14 cellular contexts compared by ENCODE assay signal in genomic region chr15:39174332-39174731, GRCh38.
DNase-seq lines count a peak whose midpoint lies in the region; ATAC-seq, FAIRE-seq and TF ChIP-seq lines count a peak whose summit lies in the region.
"Had no signal": no experiment of that assay in that cellular context is flagged by ENCODE, and none has a peak within 500 bp of the region (broad histone marks: within the 10 kb centered on the region; RNA-seq: fewer than 3 reads in every experiment).

No MANE protein-coding gene starts in this region.

- H3K4me1 ChIP-seq in RWPE2 (ENCODE audit: insufficient read depth, poor library complexity, severe bottlenecking) (peaks cover 50% of the 10 kb centered on the region), osteoblast (ENCODE audit: insufficient read depth, low read length) (peaks cover 34% of the 10 kb centered on the region), HAP-1 (peaks cover 4% of the 10 kb centered on the region)
- H3K4me1 ChIP-seq: BE2C had no signal

- H3K4me3 ChIP-seq in RWPE2 (ENCODE audit: severe bottlenecking) (no peak overlapping the region), osteoblast (ENCODE audit: insufficient read depth, low read length) (no peak overlapping the region), H7 (ENCODE audit: insufficient read depth, low read depth, low read length) (no peak overlapping the region), HAP-1 (no peak overlapping the region)

- no peaks in the 10 kb centered on the region for H3K79me2 ChIP-seq in osteoblast (ENCODE audit: insufficient read depth, low read length)

- no peak overlapping the region for H3K4me2 ChIP-seq in osteoblast (ENCODE audit: insufficient read depth, low read length)

- H3K27me3 ChIP-seq in RWPE2 (ENCODE audit: insufficient read depth, poor library complexity, severe bottlenecking) (no peaks in the 10 kb centered on the region), osteoblast (ENCODE audit: insufficient read depth, low read length) (no peaks in the 10 kb centered on the region), H7 (ENCODE audit: control insufficient read depth, insufficient read depth, low read length) (no peaks in the 10 kb centered on the region), HAP-1 (ENCODE audit: low read depth) (peaks cover 5% of the 10 kb centered on the region; the same call in 1 of the 2 replicates)
- H3K27me3 ChIP-seq: BE2C had no signal

- H3K27ac ChIP-seq in RWPE2 (ENCODE audit: poor library complexity, severe bottlenecking) (peak overlapping the region; percentile 100), osteoblast (ENCODE audit: low read depth, low read length) (peak overlapping the region; percentile 93)

- DNase-seq in GM18507 (ENCODE audit: extremely low spot score, insufficient read length, low read depth) (no peak), RWPE2 (ENCODE audit: low spot score) (no peak), osteoblast (ENCODE audit: insufficient read length, low spot score, missing footprints) (no peak), H7 (no peak), HK-2 (ENCODE audit: unreplicated experiment) (no peak), HAP-1 (ENCODE audit: low spot score in 2 of 2) (no peak)
- DNase-seq: BE2C; CD4-positive, alpha-beta memory T cell; NCI-H1930; NCI-H2171 treated with DMSO at 0.1 percent for 48 hours; SIG-M5 had no signal

- no peaks in the 10 kb centered on the region for H3K36me3 ChIP-seq in RWPE2 (ENCODE audit: low read depth)
- no peaks in the 10 kb centered on the region for H3K36me3 ChIP-seq in osteoblast (ENCODE audit: insufficient read depth, low read length)
- no peaks in the 10 kb centered on the region for H3K36me3 ChIP-seq in H7 (replicated peaks; ENCODE audit: control insufficient read depth, insufficient read depth, low read length)
- H3K36me3 ChIP-seq in HAP-1 (replicated peaks) = no peaks in the 10 kb centered on the region
- H3K36me3 ChIP-seq: BE2C had no signal

- no peaks in the 10 kb centered on the region for H4K20me1 ChIP-seq in osteoblast (ENCODE audit: insufficient read depth, low read length)

- H3K9me3 ChIP-seq in RWPE2 (ENCODE audit: severe bottlenecking) (no peaks in the 10 kb centered on the region), osteoblast (ENCODE audit: low read depth, low read length) (no peaks in the 10 kb centered on the region), HAP-1 (no peaks in the 10 kb centered on the region)
- H3K9me3 ChIP-seq: BE2C had no signal

- in situ Hi-C loops in HAP-1 (cut with MboI; ENCODE audit: low sequenced_read_pairs) = loop anchor here (25.0 kb wide), 1 partner anchor 413 kb away; the partner anchor contains the start of gene THBS1

- ATAC-seq in GM21786 (IDR thresholded peaks at IDR 0.05; ENCODE audit: unreplicated experiment) (peak; percentile 55), RWPE2 (ENCODE audit: low read depth) (no peak)
- ATAC-seq: HepG2 had no signal

- H2AFZ ChIP-seq in osteoblast (ENCODE audit: low read length) = no peak overlapping the region

- TF ChIP-seq CTCF in RWPE2 (IDR thresholded peaks at IDR 0.05; ENCODE audit: poor library complexity, severe bottlenecking) (no peak), osteoblast (IDR thresholded peaks at IDR 0.05; ENCODE audit: extremely low read depth, low read depth, low read length) (no peak)

- peak; percentile 55 for FAIRE-seq in GM18507 (lab: Jason Lieb, UNC)
- FAIRE-seq: H54, HepG2 had no signal
